Comparison of ENCODE assay signal across 1 cellular context in genomic region chr12:93164103-93164880, GRCh38.
TF ChIP-seq lines count a peak whose summit lies in the region.

No MANE protein-coding gene starts in this region.

TF ChIP-seq in HEK293, 187 proteins besides CTCF, POLR2A, EP300 and RAD21 (continued from another document):
- peak; percentile 51 for TF ChIP-seq PRDM10 (tag by site-specific recombination; IDR thresholded peaks at IDR 0.05)
